In genomic region chr10:100006241-100006886, GRCh38 we compare ENCODE assay signal across 10 cellular contexts. TPM values are rescaled to one million over a fixed set of nuclear protein-coding genes. Genes with fewer than 3 reads are reported as not detected.
DNase-seq lines count a peak whose midpoint lies in the region; ATAC-seq and TF ChIP-seq lines count a peak whose summit lies in the region.
"Had no signal": no experiment of that assay in that cellular context is flagged by ENCODE, and none has a peak within 500 bp of the region (broad histone marks: within the 10 kb centered on the region; RNA-seq: fewer than 3 reads in every experiment).

No MANE protein-coding gene starts in this region.

- H3K4me1 ChIP-seq in BLaER1 treated with 17β-estradiol and CSF1 and Interleukin-3, amounts not matched to agents 10 nM and 100 nM: peaks cover 20 to 49% (median 37%) of the 10 kb centered on the region in 10 experiments
- peaks cover 11 to 18% of the 10 kb centered on the region in 2 donors for H3K4me1 ChIP-seq in uterus

- H3K36me3 ChIP-seq in BLaER1 treated with 17β-estradiol and CSF1 and Interleukin-3, amounts not matched to agents 10 nM and 100 nM: 0 out of 22 replicates have a peak, but pooled peaks cover 0 to 2% (median 0%) of the 10 kb centered on the region in 11 experiments
- H3K36me3 ChIP-seq in uterus: no peaks in the 10 kb centered on the region

- peak overlapping the region; percentile 58 for H3K27ac Mint-ChIP-seq in activated naive CD8-positive, alpha-beta T cell

- peak overlapping the region in 4 of 11 experiments; percentile 41 to 54 (median 50); a peak in 5 of 22 replicates for H3K27ac ChIP-seq in BLaER1 treated with 17β-estradiol and CSF1 and Interleukin-3, amounts not matched to agents 10 nM and 100 nM
- H3K27ac ChIP-seq in uterus: peak overlapping the region; percentile 79 to 92

- intact Hi-C loops in uterus (cut with DNase I; ENCODE audit: low total_unique reads) (no loop called here), posterior cingulate gyrus (cut with DNase I) (no loop called here)

- peaks cover 43% of the 10 kb centered on the region for H3K4me1 Mint-ChIP-seq in activated naive CD8-positive, alpha-beta T cell (ENCODE audit: low read depth)

- peak overlapping the region in 9 of 11 experiments; percentile 5 to 92 (median 61); a peak in 14 of 22 replicates for H3K4me2 ChIP-seq in BLaER1 treated with 17β-estradiol and CSF1 and Interleukin-3, amounts not matched to agents 10 nM and 100 nM

- DNase-seq in left kidney (ENCODE audit: low read depth, low spot score) (peak; percentile 61), uterus (peak; percentile 28 to 62), posterior cingulate gyrus (no peak)
- DNase-seq in NK-92 treated with Interleukin-12 subunit alpha and Interleukin-12 subunit beta, amount 100 ng/mL, for 24 hours (lab: John Stamatoyannopoulos, UW): no peak
- DNase-seq: left cardiac atrium had no signal

- H3K36me3 Mint-ChIP-seq in activated naive CD8-positive, alpha-beta T cell: no peaks in the 10 kb centered on the region

- no peak for TF ChIP-seq POLR2A in uterus (IDR thresholded peaks at IDR 0.05)

- no peaks in the 10 kb centered on the region for H3K27me3 Mint-ChIP-seq in activated naive CD8-positive, alpha-beta T cell
- H3K27me3 Mint-ChIP-seq: IgD-negative memory B cell had no signal

- H3K9me3 ChIP-seq in BLaER1 treated with 17β-estradiol and CSF1 and Interleukin-3, amounts not matched to agents 10 nM and 100 nM (replicated peaks in 1 of 11): no peaks in the 10 kb centered on the region; a peak in 3 of 22 replicates
- H3K9me3 ChIP-seq in uterus: no peaks in the 10 kb centered on the region

- peak; percentile 41 for ATAC-seq in HG02610 (IDR thresholded peaks at IDR 0.05; ENCODE audit: unreplicated experiment)
- no peak for ATAC-seq in HG02852 (IDR thresholded peaks at IDR 0.05; ENCODE audit: unreplicated experiment)

- TF ChIP-seq CTCF in uterus (IDR thresholded peaks at IDR 0.05): no peak

- H3K9me3 Mint-ChIP-seq in activated naive CD8-positive, alpha-beta T cell (ENCODE audit: low read depth): no peaks in the 10 kb centered on the region
- H3K9me3 Mint-ChIP-seq: IgD-negative memory B cell had no signal

- H3K27me3 ChIP-seq in BLaER1 treated with 17β-estradiol and CSF1 and Interleukin-3, amounts not matched to agents 10 nM and 100 nM: no peaks in the 10 kb centered on the region
- H3K27me3 ChIP-seq in uterus: no peaks in the 10 kb centered on the region

- H4K20me1 ChIP-seq in BLaER1 treated with 17β-estradiol and CSF1 and Interleukin-3, amounts not matched to agents 10 nM and 100 nM: peaks cover 0 to 15% (median 0%) of the 10 kb centered on the region in 11 experiments; a peak in 2 of 22 replicates

- H3K9ac ChIP-seq in BLaER1 treated with 17β-estradiol and CSF1 and Interleukin-3, amounts not matched to agents 10 nM and 100 nM: no peak overlapping the region

- H3K4me3 ChIP-seq in BLaER1 treated with 17β-estradiol and CSF1 and Interleukin-3, amounts not matched to agents 10 nM and 100 nM: no peak overlapping the region
- H3K4me3 ChIP-seq in uterus: no peak overlapping the region

- peak overlapping the region; percentile 57 for H3K4me3 Mint-ChIP-seq in activated naive CD8-positive, alpha-beta T cell

RNA-seq across cellular contexts. Expression of gene DNMBP, which starts 3.4 kb away (rescaled TPM):
- total RNA-seq in uterus: 10 to 100 TPM in 3 of 4 donors, 1 to 10 TPM in 1; 5.9 to 34.9 (median 22.4) TPM

Comparison
In these comparisons a context has a peak if more than half of its experiments do, and no peak if none do; other contexts are left out.
1. DNase-seq: peak in left kidney (single experiment) and uterus (2 of 2); none in posterior cingulate gyrus (0 of 10) and NK-92 treated with Interleukin-12 subunit alpha and Interleukin-12 subunit beta, amount 100 ng/mL, for 24 hours (single experiment).